ENCODE assay signal across 6 cellular contexts in genomic region chrX:41063276-41063675, GRCh38. TPM values are rescaled to one million over a fixed set of nuclear protein-coding genes. Genes with fewer than 3 reads are reported as not detected.
DNase-seq lines count a peak whose midpoint lies in the region; ATAC-seq, FAIRE-seq and TF ChIP-seq lines count a peak whose summit lies in the region.
"Not testable (repeated sequence)": the region's sequence is repeated elsewhere in the genome, so short reads cannot be mapped to it uniquely, and the experiment has no call there.

No MANE protein-coding gene starts in this region.

- H2AFZ ChIP-seq in K562 (ENCODE audit: low read depth, low read length), result peak overlapping the region; percentile 24; the same call in 1 of the 2 replicates

- H3K27ac ChIP-seq in K562 (ENCODE audit: extremely low read depth, low read depth, low read length); right lobe of liver; psoas muscle: not testable (repeated sequence)

- not testable (repeated sequence) for TF ChIP-seq POLR2A in GM12892 (IDR thresholded peaks at IDR 0.05; ENCODE audit: low read depth, low read length); K562 (conservative IDR thresholded peaks at IDR 0.05); right lobe of liver (IDR thresholded peaks at IDR 0.05)

- not testable (repeated sequence) for TF ChIP-seq EP300 in K562 (IDR thresholded peaks at IDR 0.05; ENCODE audit: low read length)

- TF ChIP-seq RAD21 in K562 (CRISPR knock-in tag; conservative IDR thresholded peaks at IDR 0.05 in 1 of 2, IDR thresholded peaks at IDR 0.05 in 1 of 2), result not testable (repeated sequence)

- not testable (repeated sequence) for DNase-seq in GM12892 (ENCODE audit: insufficient read length); K562 (ENCODE audit: extremely low read depth in 1 of 4, low spot score in 3 of 4); right lobe of liver
- DNase-seq in LHCN-M2 (ENCODE audit: low read depth) (peak; percentile 15), fibroblast of peridontal ligament (ENCODE audit: extremely low read depth) (peak; percentile 15), psoas muscle (peak; percentile 51 to 65)

- peaks cover 0 to 10% of the 10 kb centered on the region in 2 experiments; a peak in 2 of 5 replicates for H3K4me1 ChIP-seq in K562 (replicated peaks in 1 of 2; ENCODE audit: control insufficient read depth in 2 of 2, insufficient read depth in 2 of 2, low read length in 2 of 2)
- not testable (repeated sequence) for H3K4me1 ChIP-seq in right lobe of liver, psoas muscle

- WGBS in K562 (ENCODE audit: insufficient coverage, low coverage, missing lambda C conversion rate), result 49% methylated on average over 8 of the region's 8 CpGs
- 75% methylated on average over 7 of the region's 8 CpGs for WGBS in right lobe of liver (ENCODE audit: insufficient coverage, low coverage, low lambda C conversion rate, missing lambda C conversion rate)
- 25 to 44% (median 39%) methylated on average over 7 to 8 of the region's 8 CpGs for WGBS in psoas muscle, 3 donors

- POLR2A ChIA-PET in K562 (lab: Yijun Ruan, JAX), result not testable (repeated sequence)

- not testable (repeated sequence) for H3K36me3 ChIP-seq in K562 (ENCODE audit: control insufficient read depth, insufficient read depth, low read length); right lobe of liver; psoas muscle (ENCODE audit: insufficient read depth in 1 of 2, low read depth in 1 of 2)

- H3K9me1 ChIP-seq in K562 (ENCODE audit: control insufficient read depth, insufficient read depth, low read length), result not testable (repeated sequence)

- not testable (repeated sequence) for H3K9ac ChIP-seq in K562 (ENCODE audit: insufficient read depth in 1 of 2, low read depth in 2 of 2, low read length in 2 of 2)

- not testable (repeated sequence) for ATAC-seq in K562
- ATAC-seq in right lobe of liver, result peak in 3 of 4 donors; percentile 29 to 72 (median 54)
- ATAC-seq in psoas muscle, result peak in 3 of 4 donors; percentile 61 to 71 (median 63)

- not testable (repeated sequence) for H3K4me2 ChIP-seq in K562 (ENCODE audit: insufficient read depth, low read length)

- in situ Hi-C loops in K562 (cut with MboI), result not testable (repeated sequence)

- not testable (repeated sequence) for TF ChIP-seq CTCF in K562 (IDR thresholded peaks at IDR 0.05 in 2 of 3, conservative IDR thresholded peaks at IDR 0.05 in 1 of 3; ENCODE audit: insufficient read depth in 2 of 3, low read depth in 1 of 3, low read length in 3 of 3); right lobe of liver (IDR thresholded peaks at IDR 0.05); psoas muscle (IDR thresholded peaks at IDR 0.05)

- H3K27me3 ChIP-seq in K562 (ENCODE audit: control insufficient read depth in 2 of 2, insufficient read depth in 2 of 2, low read length in 2 of 2); right lobe of liver: not testable (repeated sequence)
- H3K27me3 ChIP-seq in psoas muscle (ENCODE audit: insufficient read depth in 3 of 3, low read length in 2 of 3), result peaks cover 0 to 28% (median 0%) of the 10 kb centered on the region in 3 donors

- H4K20me1 ChIP-seq in K562 (replicated peaks; ENCODE audit: control insufficient read depth, insufficient read depth, low read length), result not testable (repeated sequence)

- H3K9me3 ChIP-seq in K562 (replicated peaks; ENCODE audit: control insufficient read depth, insufficient read depth, low read depth, low read length); right lobe of liver; psoas muscle: not testable (repeated sequence)

- not testable (repeated sequence) for H3K79me2 ChIP-seq in K562 (ENCODE audit: control insufficient read depth, insufficient read depth, low read length)

- not testable (repeated sequence) for H3K4me3 ChIP-seq in K562, right lobe of liver, psoas muscle

- FAIRE-seq in GM12892 (lab: Jason Lieb, UNC), result peak; percentile 62
- not testable (repeated sequence) for FAIRE-seq in K562 (lab: Jason Lieb, UNC)

- CTCF ChIA-PET in K562 (lab: Yijun Ruan, JAX; ENCODE audit: low intra/inter-chr PET ratio), result not testable (repeated sequence)

- not testable (repeated sequence) for BruUV-seq in K562 (replicated peaks; lab: Mats Ljungman, UMichigan)

- intact Hi-C loops in K562 (cut with micrococcal nuclease); right lobe of liver (cut with DNase I); psoas muscle (cut with DNase I): not testable (repeated sequence)

RNA-seq across cellular contexts. Expression of gene USP9X, which starts 22.0 kb away (rescaled TPM):
- 30.4 TPM for polyA plus RNA-seq in GM12892 (2012; ENCODE audit: missing spikeins)
- 68.2 and 80.0 TPM in 2 replicates for total RNA-seq in LHCN-M2 (2014; rRNA removed)
- 24.1 TPM for polyA plus RNA-seq in LHCN-M2 (2012)
- total RNA-seq in K562 (2011; cell fraction: chromatin; rRNA removed; ENCODE audit: low replicate concordance), result 138 and 396 TPM in 2 replicates
- total RNA-seq in K562 (2011; cell fraction: nucleolus; rRNA removed), result 51.9 and 68.7 TPM in 2 replicates
- total RNA-seq in K562 (2011; cell fraction: nucleoplasm; rRNA removed), result 103 and 125 TPM in 2 replicates
- total RNA-seq in K562 (2014; rRNA removed), result 29.0 and 29.5 TPM in 2 replicates
- 47.8 and 53.8 TPM in 2 replicates for total RNA-seq in K562 (2014; rRNA removed; fragmentation: Illumina TruSeq; extraction: Trizol)
- 31.9 and 33.1 TPM in 2 replicates for total RNA-seq in K562 (2015; rRNA removed; fragmentation: Illumina TruSeq; extraction: Trizol)
- total RNA-seq in K562 (2021), result 44.9 and 45.7 TPM in 2 replicates
- polyA plus RNA-seq in K562 (2011; rRNA removed), result 26.1 and 40.1 TPM in 2 replicates
- 11.5 and 16.7 TPM in 2 replicates for polyA plus RNA-seq in K562 (2011; cell fraction: cytosol; rRNA removed)
- polyA plus RNA-seq in K562 (2011; cell fraction: nucleus; rRNA removed), result 35.7 and 38.8 TPM in 2 replicates
- 21.9 and 23.8 TPM in 2 replicates for polyA plus RNA-seq in K562 (2012)
- 29.4 and 31.0 TPM in 2 replicates for polyA plus RNA-seq in K562 (2014; fragmentation: Illumina TruSeq; extraction: Trizol)
- polyA plus RNA-seq in K562 (2014; fragmentation: Nextera tagmentation; extraction: Ambion mirVana), result 10 to 100 TPM; 10.9 to 15.2 TPM
- 19.0 and 21.4 TPM in 2 replicates for polyA plus RNA-seq in K562 (2014; rRNA removed)
- polyA minus RNA-seq in K562 (2011; rRNA and poly(A)+ RNA removed), result 196 and 258 TPM in 2 replicates
- 77.6 and 121 TPM in 2 replicates for polyA minus RNA-seq in K562 (2011; cell fraction: cytosol; rRNA and poly(A)+ RNA removed)
- polyA minus RNA-seq in K562 (2011; cell fraction: nucleus; rRNA and poly(A)+ RNA removed), result 47.0 and 84.4 TPM in 2 replicates
- 10 to 100 TPM; 53.5 to 76.2 (median 63.1) TPM for total RNA-seq in right lobe of liver
- 100 to 1,000 TPM in 3 of 4 donors, 10 to 100 TPM in 1; 87.4 to 138 (median 127) TPM for total RNA-seq in psoas muscle
- 10 to 100 TPM; 19.4 to 44.9 (median 24.6) TPM for polyA plus RNA-seq in psoas muscle
